ENCODE assay signal across 21 cellular contexts in genomic region chr9:89686621-89687020, GRCh38.
A peak's percentile ranks its signal among the peaks of the same experiment; 100 is the strongest.
DNase-seq lines count a peak whose midpoint lies in the region; ATAC-seq, FAIRE-seq and TF ChIP-seq lines count a peak whose summit lies in the region.
"Had no signal": no experiment of that assay in that cellular context is flagged by ENCODE, and none has a peak within 500 bp of the region (broad histone marks: within the 10 kb centered on the region; RNA-seq: fewer than 3 reads in every experiment).

No MANE protein-coding gene starts in this region.

- peak overlapping the region; percentile 62 for H2BK15ac ChIP-seq in neuronal stem cell (ENCODE audit: low read length)

- no peak overlapping the region for H4K91ac ChIP-seq in neuronal stem cell (ENCODE audit: low read depth, low read length, poor library complexity)

- TF ChIP-seq CTCF in liver (IDR thresholded peaks at IDR 0.05; ENCODE audit: low read depth, low read length, missing input control) (no peak), HepG2 (CRISPR knock-in tag; IDR thresholded peaks at IDR 0.05) (no peak)

- BruUV-seq in HepG2 (replicated peaks; lab: Mats Ljungman, UMichigan) = no TSS peak

- no peak overlapping the region for H3K4ac ChIP-seq in neuronal stem cell (ENCODE audit: low read length)

- TF ChIP-seq POLR2A in HepG2 (IDR thresholded peaks at IDR 0.05; ENCODE audit: insufficient read depth in 1 of 2, low read depth in 2 of 2, low read length in 2 of 2) = no peak

- H3K27ac ChIP-seq in liver (ENCODE audit: low read depth in 1 of 2, low read length in 2 of 2) (peak overlapping the region; percentile 36 to 62), HepG2 (ENCODE audit: extremely low read length, insufficient read depth, low read length) (no peak overlapping the region), epithelial cell of prostate (peak overlapping the region; percentile 58), neuronal stem cell (replicated peaks; ENCODE audit: low read length) (no peak overlapping the region)
- H3K27ac ChIP-seq: thyroid gland had no signal

- no peak overlapping the region for H4K8ac ChIP-seq in neuronal stem cell (ENCODE audit: low read depth, low read length)

- no peak overlapping the region for H3K9ac ChIP-seq in liver (ENCODE audit: low read depth in 1 of 2, low read length in 2 of 2)
- H3K9ac ChIP-seq in HepG2 (ENCODE audit: insufficient read depth, low read depth, low read length) = no peak overlapping the region
- H3K9ac ChIP-seq in neuronal stem cell (ENCODE audit: low read depth, low read length, poor library complexity) = no peak overlapping the region

- H3K4me2 ChIP-seq in HepG2 (ENCODE audit: low read depth, low read length) = no peak overlapping the region
- H3K4me2 ChIP-seq in neuronal stem cell (ENCODE audit: insufficient read depth, low read length, poor library complexity, severe bottlenecking) = no peak overlapping the region

- H3K79me1 ChIP-seq in neuronal stem cell (ENCODE audit: low read depth, low read length) = no peaks in the 10 kb centered on the region

- TF ChIP-seq RAD21 in liver (IDR thresholded peaks at IDR 0.05) (no peak), HepG2 (CRISPR knock-in tag; IDR thresholded peaks at IDR 0.05) (no peak)

- CTCF ChIA-PET in HepG2 (lab: Yijun Ruan, JAX; ENCODE audit: low intra/inter-chr PET ratio, low total read pairs) = no interaction called here

- H3K4me1 ChIP-seq in liver (ENCODE audit: control insufficient read depth in 4 of 4, insufficient read depth in 4 of 4, low read length in 3 of 4) (peaks cover 15 to 30% (median 26%) of the 10 kb centered on the region in 4 donors), HepG2 (ENCODE audit: insufficient read depth, low read length) (peaks cover 13% of the 10 kb centered on the region; the same call in 1 of the 2 replicates), neuronal stem cell (ENCODE audit: control insufficient read depth in 2 of 2, insufficient read depth in 1 of 2, low read depth in 1 of 2, low read length in 2 of 2) (peaks cover 2 to 4% of the 10 kb centered on the region in 2 donors)

- H3K79me2 ChIP-seq in HepG2 (ENCODE audit: insufficient read depth, low read length) = no peaks in the 10 kb centered on the region

- no peaks in the 10 kb centered on the region for H4K20me1 ChIP-seq in HepG2 (ENCODE audit: insufficient read depth, low read length)

- FAIRE-seq in HepG2 (lab: Jason Lieb, UNC) = no peak
- FAIRE-seq: HTR-8/SVneo had no signal

- 94% methylated on average over 4 of the region's 4 CpGs for WGBS in liver
- WGBS in HepG2 (ENCODE audit: low lambda C conversion rate) = no CpG with 5 or more reads among the region's 4 CpGs
- no CpG with 5 or more reads among the region's 4 CpGs for WGBS in neuronal stem cell (ENCODE audit: extremely low coverage in 2 of 2, insufficient read length in 2 of 2, insufficient replicate concordance in 1 of 2), 2 donors

- H3K36me3 ChIP-seq in liver (ENCODE audit: control insufficient read depth in 4 of 4, insufficient read depth in 3 of 4, low read depth in 1 of 4, low read length in 3 of 4) (no peaks in the 10 kb centered on the region), HepG2 (replicated peaks in 1 of 2; ENCODE audit: control insufficient read depth in 1 of 2, insufficient read depth in 2 of 2, low read length in 2 of 2) (no peaks in the 10 kb centered on the region), neuronal stem cell (replicated peaks in 1 of 2; ENCODE audit: control insufficient read depth in 2 of 2, insufficient read depth in 2 of 2, low read length in 2 of 2) (no peaks in the 10 kb centered on the region)
- H3K36me3 ChIP-seq: BE2C, MG63, thyroid gland had no signal

- in situ Hi-C loops in HepG2 (cut with HindIII; ENCODE audit: extremely low pct_ligation_motif_present, low pct_unique_long_range_greater_than_20kb) = no loop called here

- POLR2A ChIA-PET in HepG2 (lab: Yijun Ruan, JAX) = no interaction called here

- TF ChIP-seq EP300 in HepG2 (IDR thresholded peaks at IDR 0.05; ENCODE audit: low read depth in 2 of 2, low read length in 2 of 2) (no peak), HepG2 (CRISPR knock-in tag; IDR thresholded peaks at IDR 0.05; ENCODE audit: borderline replicate concordance) (no peak)

- peak overlapping the region; percentile 60 for H2AK5ac ChIP-seq in neuronal stem cell (ENCODE audit: low read depth, low read length)

- H3K18ac ChIP-seq in neuronal stem cell (ENCODE audit: low read length) = peak overlapping the region; percentile 73

- peak overlapping the region; percentile 22 for H3K23ac ChIP-seq in neuronal stem cell (ENCODE audit: low read depth, low read length, poor library complexity)

- H2BK5ac ChIP-seq in neuronal stem cell (ENCODE audit: low read length) = no peak overlapping the region

- ATAC-seq in HepG2 (no peak), HG02938 (IDR thresholded peaks at IDR 0.05; ENCODE audit: unreplicated experiment) (no peak)
- ATAC-seq: Right ventricle myocardium inferior had no signal

- H3K27me3 ChIP-seq in liver (ENCODE audit: control insufficient read depth in 4 of 4, insufficient read depth in 4 of 4, low read length in 3 of 4) (no peaks in the 10 kb centered on the region), HepG2 (ENCODE audit: control insufficient read depth in 1 of 2, insufficient read depth in 2 of 2, low read length in 2 of 2) (no peaks in the 10 kb centered on the region), neuronal stem cell (ENCODE audit: control insufficient read depth in 3 of 3, insufficient read depth in 3 of 3, low read depth in 1 of 3, low read length in 3 of 3) (peaks cover 0 to 17% (median 10%) of the 10 kb centered on the region in 3 experiments)
- H3K27me3 ChIP-seq: BE2C, MG63, thyroid gland had no signal

- H2AFZ ChIP-seq in HepG2 (ENCODE audit: low read length) (no peak overlapping the region), neuronal stem cell (ENCODE audit: low read length) (no peak overlapping the region)

- no peaks in the 10 kb centered on the region for H3K9me3 ChIP-seq in liver (ENCODE audit: control insufficient read depth in 4 of 4, low read length in 3 of 4)
- no peaks in the 10 kb centered on the region for H3K9me3 ChIP-seq in HepG2 (ENCODE audit: low read length)
- H3K9me3 ChIP-seq in neuronal stem cell (replicated peaks in 1 of 2; ENCODE audit: control insufficient read depth in 2 of 2, insufficient read depth in 1 of 2, low read depth in 1 of 2, low read length in 2 of 2) = peaks cover 0 to 7% of the 10 kb centered on the region in 2 donors
- H3K9me3 ChIP-seq: BE2C, MG63, thyroid gland had no signal

- H2BK12ac ChIP-seq in neuronal stem cell (ENCODE audit: low read length) = no peak overlapping the region

- H3K4me3 ChIP-seq in liver (ENCODE audit: low read depth in 1 of 3, low read length in 3 of 3) (no peak overlapping the region), HepG2 (replicated peaks in 1 of 3; ENCODE audit: insufficient read depth in 1 of 3, low read depth in 2 of 3, low read length in 3 of 3) (no peak overlapping the region), neuronal stem cell (ENCODE audit: low read length in 2 of 2) (no peak overlapping the region)
- H3K4me3 ChIP-seq: lung, MG63, thyroid gland had no signal

- DNase-seq in HepG2 (ENCODE audit: low spot score) (no peak), epithelial cell of prostate (ENCODE audit: low read depth, low spot score) (no peak), neuronal stem cell (ENCODE audit: low spot score) (no peak), NCI-H1092 (lab: John Stamatoyannopoulos, UW) (no peak), NCI-H2081 (lab: John Stamatoyannopoulos, UW) (no peak)
- DNase-seq in activated CD4-positive, alpha-beta T cell treated with anti-CD3 and anti-CD28 coated beads, Interleukin-2, amount 50 U/mL, for 4 hours = no peak
- DNase-seq: activated CD4-positive, alpha-beta T cell treated with anti-CD3 and anti-CD28 coated beads for 4 hours; activated CD8-positive, alpha-beta memory T cell treated with anti-CD3 and anti-CD28 coated beads for 24 hours; activated gamma-delta T cell; activated T-cell treated with anti-CD3 and anti-CD28 coated beads, Interleukin-2, amount 50 U/mL, for 1 hour; BE2C; GF-D8; KBM-7; MG63; NCI-H82; thyroid gland had no signal

- intact Hi-C loops in HepG2 (cut with micrococcal nuclease; ENCODE audit: unreplicated experiment) = no loop called here

- no peak overlapping the region for H3K14ac ChIP-seq in neuronal stem cell (ENCODE audit: low read length)

- no peak overlapping the region for H2BK120ac ChIP-seq in neuronal stem cell (ENCODE audit: low read depth, low read length)

TF ChIP-seq in liver, 16 proteins besides CTCF, POLR2A, EP300 and RAD21 (continues in another document):
- TF ChIP-seq FOXA2 (IDR thresholded peaks at IDR 0.05) (no peak), ZBTB33 (IDR thresholded peaks at IDR 0.05) (no peak), HNF4G (IDR thresholded peaks at IDR 0.05) (no peak)

TF ChIP-seq in HepG2, 621 proteins besides CTCF, POLR2A, EP300 and RAD21 (continues in another document):
- TF ChIP-seq FOXA3 (CRISPR knock-in tag; IDR thresholded peaks at IDR 0.05) (no peak), ZNF546 (CRISPR knock-in tag; conservative IDR thresholded peaks at IDR 0.05) (no peak), FIP1L1 (IDR thresholded peaks at IDR 0.05; ENCODE audit: borderline replicate concordance, insufficient read depth, low read depth, low read length) (no peak), ZNF776 (CRISPR knock-in tag; IDR thresholded peaks at IDR 0.05) (no peak), GLI4 (CRISPR knock-in tag; IDR thresholded peaks at IDR 0.05; ENCODE audit: borderline replicate concordance) (no peak), ZNF331 (CRISPR knock-in tag; IDR thresholded peaks at IDR 0.05) (no peak), NR1H2 (CRISPR knock-in tag; IDR thresholded peaks at IDR 0.05; ENCODE audit: borderline replicate concordance, low read depth) (no peak), ELF1 (CRISPR knock-in tag; IDR thresholded peaks at IDR 0.05) (no peak)

Comparison
In these comparisons a context has a peak if more than half of its experiments do, and no peak if none do; other contexts are left out.
1. H3K27ac ChIP-seq: peak in liver (2 of 2) and epithelial cell of prostate (single experiment); none in HepG2 (single experiment) and neuronal stem cell (single experiment).